20 cellular contexts compared by ENCODE assay signal in genomic region chr10:17479015-17479615, GRCh38. TPM values are rescaled to one million over a fixed set of nuclear protein-coding genes. Genes with fewer than 3 reads are reported as not detected.
"Had no signal": no experiment of that assay in that cellular context is flagged by ENCODE, and none has a peak within 500 bp of the region (broad histone marks: within the 10 kb centered on the region; RNA-seq: fewer than 3 reads in every experiment).

No MANE protein-coding gene starts in this region.

- H3K27me3 ChIP-seq: right lobe of liver, suprapubic skin, upper lobe of left lung had no signal

- H3K9me3 Mint-ChIP-seq: activated naive CD4-positive, alpha-beta T cell treated with anti-CD3 and anti-CD28 coated beads, Interleukin-2, amount 50 U/mL, for 72 hours had no signal

- H3K4me3 Mint-ChIP-seq: activated CD8-positive, alpha-beta memory T cell treated with anti-CD3 and anti-CD28 coated beads, Interleukin-2, amount 10 ng/mL, durations not matched to agents 7 days and 5 days; activated T-cell treated with anti-CD3 and anti-CD28 coated beads, Interleukin-2, amount 50 U/mL, for 4 hours; endodermal cell; immature natural killer cell; naive B cell had no signal

- H3K27ac ChIP-seq: right lobe of liver, suprapubic skin, upper lobe of left lung had no signal

- H3K36me3 Mint-ChIP-seq: activated CD8-positive, alpha-beta memory T cell treated with anti-CD3 and anti-CD28 coated beads, Interleukin-2, amount 10 ng/mL, durations not matched to agents 7 days and 5 days; naive B cell had no signal

- H3K4me3 ChIP-seq: lung, right lobe of liver, suprapubic skin, upper lobe of left lung had no signal

- H3K9me3 ChIP-seq: right lobe of liver, suprapubic skin had no signal

- H3K27ac Mint-ChIP-seq: activated CD8-positive, alpha-beta memory T cell treated with anti-CD3 and anti-CD28 coated beads, Interleukin-2, amount 10 ng/mL, durations not matched to agents 7 days and 5 days; activated naive CD4-positive, alpha-beta T cell treated with anti-CD3 and anti-CD28 coated beads, Interleukin-2, amount 50 U/mL, for 72 hours; endodermal cell; naive B cell had no signal

- H3K36me3 ChIP-seq: right lobe of liver, suprapubic skin, upper lobe of left lung had no signal

- ATAC-seq: activated CD8-positive, alpha-beta memory T cell treated with anti-CD3 and anti-CD28 coated beads, Interleukin-2, amount 10 ng/mL, durations not matched to agents 7 days and 5 days; activated naive CD4-positive, alpha-beta T cell treated with anti-CD3 and anti-CD28 coated beads, Interleukin-2, amount 50 U/mL, for 72 hours; activated T-cell treated with anti-CD3 and anti-CD28 coated beads, Interleukin-2, amount 50 U/mL, for 4 hours; esophagus mucosa; left cardiac atrium; right lobe of liver had no signal

- H3K4me1 ChIP-seq: right lobe of liver, suprapubic skin had no signal

- DNase-seq: activated CD4-positive, CD25-positive, alpha-beta regulatory T cell; activated CD8-positive, alpha-beta memory T cell treated with anti-CD3 and anti-CD28 coated beads, Interleukin-2, amount 10 ng/mL, durations not matched to agents 7 days and 5 days; activated effector memory CD4-positive, alpha-beta T cell treated with anti-CD3 and anti-CD28 coated beads, Interleukin-2, amount 50 U/mL, for 16 hours; activated T-cell treated with anti-CD3 and anti-CD28 coated beads, Interleukin-2, amount 50 U/mL, for 4 hours; endodermal cell; immature natural killer cell; left cardiac atrium; naive B cell; right lobe of liver; stimulated activated CD4-positive, alpha-beta T cell treated with anti-CD3 and anti-CD28 coated beads, Interleukin-2, amount 100 ng/mL, for 24 hours; stimulated activated naive CD4-positive, alpha-beta T cell treated with Interleukin-2 at 50 U/mL for 16 hours; T-helper 2 cell; upper lobe of left lung had no signal

- FAIRE-seq: TTC549 had no signal

- H3K4me1 Mint-ChIP-seq: activated CD8-positive, alpha-beta memory T cell treated with anti-CD3 and anti-CD28 coated beads, Interleukin-2, amount 10 ng/mL, durations not matched to agents 7 days and 5 days; naive B cell had no signal

RNA-seq across cellular contexts. Expression of gene ST8SIA6, which starts 24.7 kb away (rescaled TPM):
- total RNA-seq: activated CD8-positive, alpha-beta memory T cell treated with anti-CD3 and anti-CD28 coated beads, Interleukin-2, amount 10 ng/mL, durations not matched to agents 7 days and 5 days; chondrocyte; fibroblast of villous mesenchyme had no signal
